ENCODE assay signal across 15 cellular contexts in the genomic region with DNA sequence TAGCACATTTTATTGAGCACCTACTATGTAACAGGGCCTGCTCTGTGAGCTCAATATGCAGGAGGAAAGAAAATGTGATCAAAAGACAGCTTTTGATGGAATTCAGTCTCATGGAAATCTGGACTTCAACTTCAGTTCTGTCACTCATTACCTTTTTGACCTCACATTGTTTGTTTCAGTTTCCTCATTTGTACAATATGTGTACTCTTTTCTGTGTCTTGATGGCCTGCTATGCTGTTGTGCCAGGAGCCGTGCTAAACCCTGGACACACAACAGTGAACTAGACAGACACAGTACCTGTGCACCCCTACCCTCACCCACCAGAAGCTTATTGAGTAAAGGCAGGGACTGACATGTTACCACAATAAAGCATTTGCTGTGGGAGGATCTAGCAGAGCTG.
"Had no signal": no experiment of that assay in that cellular context is flagged by ENCODE, and none has a peak within 500 bp of the region (broad histone marks: within the 10 kb centered on the region; RNA-seq: fewer than 3 reads in every experiment).

No MANE protein-coding gene starts in this region.

- H3K27ac ChIP-seq: colonic mucosa, heart left ventricle, uterus had no signal

- H3K27me3 ChIP-seq: colonic mucosa, heart left ventricle, uterus had no signal

- H3K36me3 ChIP-seq: colonic mucosa, heart left ventricle, uterus had no signal

- H3K4me1 ChIP-seq: colonic mucosa, uterus had no signal

- H3K9me3 ChIP-seq: colonic mucosa, heart left ventricle, mucosa of descending colon, uterus had no signal

- FAIRE-seq: frontal cortex, small intestine had no signal

- DNase-seq: colonic mucosa; dermis blood vessel endothelial cell; endodermal cell; heart left ventricle; hippocampal formation; left colon; mammary epithelial cell; mucosa of descending colon; naive thymus-derived CD8-positive, alpha-beta T cell; posterior cingulate gyrus; small intestine; stimulated activated CD4-positive, alpha-beta T cell treated with anti-CD3 and anti-CD28 coated beads, Interleukin-2, amount 100 ng/mL, for 48 hours; stimulated activated naive CD4-positive, alpha-beta T cell treated with Interleukin-2 at 50 U/mL for 16 hours; uterus had no signal

- H3K4me3 ChIP-seq: colonic mucosa, heart left ventricle, mucosa of descending colon, uterus had no signal

- ATAC-seq: heart left ventricle; left colon; mucosa of descending colon; naive thymus-derived CD8-positive, alpha-beta T cell had no signal
